14 cellular contexts compared by ENCODE assay signal in genomic region chr12:4775936-4776335, GRCh38. TPM values are rescaled to one million over a fixed set of nuclear protein-coding genes. Genes with fewer than 3 reads are reported as not detected.
DNase-seq lines count a peak whose midpoint lies in the region; ATAC-seq and TF ChIP-seq lines count a peak whose summit lies in the region.
"Had no signal": no experiment of that assay in that cellular context is flagged by ENCODE, and none has a peak within 500 bp of the region (broad histone marks: within the 10 kb centered on the region; RNA-seq: fewer than 3 reads in every experiment).

No MANE protein-coding gene starts in this region.

- H3K36me3 Mint-ChIP-seq in glutamatergic neuron (ENCODE audit: unreplicated experiment): no peaks in the 10 kb centered on the region
- no peaks in the 10 kb centered on the region for H3K36me3 Mint-ChIP-seq in activated CD8-positive, alpha-beta T cell treated with anti-CD3 and anti-CD28 coated beads for 36 hours (ENCODE audit: low read depth)

- H3K9me3 Mint-ChIP-seq in glutamatergic neuron (ENCODE audit: unreplicated experiment): peaks cover 2% of the 10 kb centered on the region
- H3K9me3 Mint-ChIP-seq in activated CD8-positive, alpha-beta T cell treated with anti-CD3 and anti-CD28 coated beads for 36 hours: no peaks in the 10 kb centered on the region
- H3K9me3 Mint-ChIP-seq: CD4-positive, alpha-beta T cell had no signal

- CTCF ChIA-PET in activated CD8-positive, alpha-beta T cell treated with anti-CD3 and anti-CD28 coated beads for 36 hours (lab: Charles Lee): no interaction called here

- no peak for TF ChIP-seq CTCF in glutamatergic neuron (IDR thresholded peaks at IDR 0.05; ENCODE audit: partially characterized antibody, unreplicated experiment)
- TF ChIP-seq CTCF in omental fat pad (IDR thresholded peaks at IDR 0.05): no peak
- TF ChIP-seq CTCF in activated CD8-positive, alpha-beta T cell treated with anti-CD3 and anti-CD28 coated beads for 36 hours (IDR thresholded peaks at IDR 0.05): no peak

- ATAC-seq in omental fat pad (ENCODE audit: low FRiP score): no peak
- ATAC-seq in activated CD8-positive, alpha-beta T cell treated with anti-CD3 and anti-CD28 coated beads for 36 hours: no peak
- ATAC-seq: GM12878 had no signal

- peak overlapping the region; percentile 77 for H3K27ac Mint-ChIP-seq in glutamatergic neuron (ENCODE audit: unreplicated experiment)
- H3K27ac Mint-ChIP-seq in activated CD8-positive, alpha-beta T cell treated with anti-CD3 and anti-CD28 coated beads for 36 hours: no peak overlapping the region
- H3K27ac Mint-ChIP-seq: CD4-positive, alpha-beta T cell had no signal

- H3K4me3 Mint-ChIP-seq in glutamatergic neuron (ENCODE audit: unreplicated experiment): peak overlapping the region; percentile 63
- no peak overlapping the region for H3K4me3 Mint-ChIP-seq in activated CD8-positive, alpha-beta T cell treated with anti-CD3 and anti-CD28 coated beads for 36 hours
- H3K4me3 Mint-ChIP-seq: CD4-positive, alpha-beta T cell had no signal

- H3K4me1 Mint-ChIP-seq in glutamatergic neuron (ENCODE audit: low read depth, unreplicated experiment): peaks cover 28% of the 10 kb centered on the region
- H3K4me1 Mint-ChIP-seq in activated CD8-positive, alpha-beta T cell treated with anti-CD3 and anti-CD28 coated beads for 36 hours (ENCODE audit: low read depth): no peaks in the 10 kb centered on the region

- DNase-seq in Ammon's horn (ENCODE audit: low spot score): peak; percentile 13
- peak; percentile 76 for DNase-seq in COLO829 (ENCODE audit: low spot score)
- no peak for DNase-seq in glutamatergic neuron
- DNase-seq in pons (ENCODE audit: low spot score): peak; percentile 46
- no peak for DNase-seq in omental fat pad (ENCODE audit: low spot score)
- no peak for DNase-seq in GM19238 (ENCODE audit: insufficient read length, low spot score)
- no peak for DNase-seq in activated CD8-positive, alpha-beta T cell treated with anti-CD3 and anti-CD28 coated beads for 36 hours
- DNase-seq: ACHN; CD4-positive, alpha-beta T cell; DMS153; DND-41; EL; GM23248 had no signal

- H3K27me3 Mint-ChIP-seq in glutamatergic neuron (ENCODE audit: unreplicated experiment): peaks cover 5% of the 10 kb centered on the region
- peaks cover 2% of the 10 kb centered on the region for H3K27me3 Mint-ChIP-seq in activated CD8-positive, alpha-beta T cell treated with anti-CD3 and anti-CD28 coated beads for 36 hours

- POLR2A ChIA-PET in activated CD8-positive, alpha-beta T cell treated with anti-CD3 and anti-CD28 coated beads for 36 hours (lab: Charles Lee): no interaction called here

- intact Hi-C loops in activated CD8-positive, alpha-beta T cell treated with anti-CD3 and anti-CD28 coated beads for 36 hours (cut with micrococcal nuclease): no loop called here

RNA-seq across cellular contexts. Expression of gene GALNT8, which starts 55.7 kb away (rescaled TPM):
- 25.3 TPM for total RNA-seq in glutamatergic neuron (ENCODE audit: unreplicated experiment)
- total RNA-seq in omental fat pad: 1 to 10 TPM in 3 of 4 donors, under 1 TPM in 1; 0.84 to 2.5 (median 1.5) TPM
- total RNA-seq in activated CD8-positive, alpha-beta T cell treated with anti-CD3 and anti-CD28 coated beads for 36 hours: under 1 TPM; 0.38 to 0.60 TPM
- total RNA-seq: GM23248 had no signal

Comparison
In these comparisons a context has a peak if more than half of its experiments do, and no peak if none do; other contexts are left out.
1. DNase-seq: peak in Ammon's horn (single experiment), COLO829 (single experiment) and pons (single experiment); none in glutamatergic neuron (single experiment), omental fat pad (single experiment), GM19238 (single experiment) and activated CD8-positive, alpha-beta T cell treated with anti-CD3 and anti-CD28 coated beads for 36 hours (single experiment).